Comparison of ENCODE assay signal across 26 cellular contexts in genomic region chr2:124347209-124347608, GRCh38.
"Had no signal": no experiment of that assay in that cellular context is flagged by ENCODE, and none has a peak within 500 bp of the region (broad histone marks: within the 10 kb centered on the region; RNA-seq: fewer than 3 reads in every experiment).

No MANE protein-coding gene starts in this region.

- H3K27ac Mint-ChIP-seq: activated CD4-positive, alpha-beta memory T cell treated with anti-CD3 and anti-CD28 coated beads, Interleukin-2, amount 10 ng/mL, durations not matched to agents 7 days and 5 days; activated CD4-positive, alpha-beta T cell treated with anti-CD3 and anti-CD28 coated beads, Interleukin-2, amount 10 ng/mL, durations not matched to agents 7 days and 5 days; activated T-cell treated with anti-CD3 and anti-CD28 coated beads, Interleukin-2, amount 50 U/mL, for 24 hours; activated T-helper 17 cell treated with anti-CD3 and anti-CD28 coated beads, Interleukin-2, amount 50 U/mL, for 72 hours; effector memory CD8-positive, alpha-beta T cell; natural killer cell treated with Interleukin-12 subunit alpha and Interleukin-12 subunit beta and Interleukin-15 and Interleukin-18, amount 100 ng/mL, for 72 hours; progenitor cell of endocrine pancreas; T-helper 17 cell had no signal

- H3K4me1 Mint-ChIP-seq: activated CD4-positive, alpha-beta memory T cell treated with anti-CD3 and anti-CD28 coated beads, Interleukin-2, amount 10 ng/mL, durations not matched to agents 7 days and 5 days; activated CD4-positive, alpha-beta T cell treated with anti-CD3 and anti-CD28 coated beads, Interleukin-2, amount 10 ng/mL, durations not matched to agents 7 days and 5 days; activated T-helper 17 cell treated with anti-CD3 and anti-CD28 coated beads, Interleukin-2, amount 50 U/mL, for 72 hours; T-helper 17 cell had no signal

- ATAC-seq: activated T-helper 17 cell treated with anti-CD3 and anti-CD28 coated beads, Interleukin-2, amount 50 U/mL, for 72 hours; effector memory CD8-positive, alpha-beta T cell; gastroesophageal sphincter; left lung; mucosa of descending colon; natural killer cell treated with Interleukin-12 subunit alpha and Interleukin-12 subunit beta and Interleukin-15 and Interleukin-18, amount 100 ng/mL, for 72 hours; right lobe of liver; T-helper 17 cell had no signal

- H3K9me3 Mint-ChIP-seq: effector memory CD8-positive, alpha-beta T cell had no signal

- H3K27me3 Mint-ChIP-seq: activated CD4-positive, alpha-beta memory T cell treated with anti-CD3 and anti-CD28 coated beads, Interleukin-2, amount 10 ng/mL, durations not matched to agents 7 days and 5 days; activated CD4-positive, alpha-beta T cell treated with anti-CD3 and anti-CD28 coated beads, Interleukin-2, amount 10 ng/mL, durations not matched to agents 7 days and 5 days; activated T-cell treated with anti-CD3 and anti-CD28 coated beads, Interleukin-2, amount 50 U/mL, for 24 hours; activated T-helper 17 cell treated with anti-CD3 and anti-CD28 coated beads, Interleukin-2, amount 50 U/mL, for 72 hours; effector memory CD8-positive, alpha-beta T cell; natural killer cell treated with Interleukin-12 subunit alpha and Interleukin-12 subunit beta and Interleukin-15 and Interleukin-18, amount 100 ng/mL, for 72 hours; progenitor cell of endocrine pancreas; T-helper 17 cell had no signal

- H3K4me3 Mint-ChIP-seq: activated CD4-positive, alpha-beta memory T cell treated with anti-CD3 and anti-CD28 coated beads, Interleukin-2, amount 10 ng/mL, durations not matched to agents 7 days and 5 days; activated CD4-positive, alpha-beta T cell treated with anti-CD3 and anti-CD28 coated beads, Interleukin-2, amount 10 ng/mL, durations not matched to agents 7 days and 5 days; activated T-cell treated with anti-CD3 and anti-CD28 coated beads, Interleukin-2, amount 50 U/mL, for 24 hours; activated T-helper 17 cell treated with anti-CD3 and anti-CD28 coated beads, Interleukin-2, amount 50 U/mL, for 72 hours; effector memory CD8-positive, alpha-beta T cell; natural killer cell treated with Interleukin-12 subunit alpha and Interleukin-12 subunit beta and Interleukin-15 and Interleukin-18, amount 100 ng/mL, for 72 hours; T-helper 17 cell had no signal

- DNase-seq: activated CD4-positive, alpha-beta memory T cell treated with anti-CD3 and anti-CD28 coated beads, Interleukin-2, amount 10 ng/mL, durations not matched to agents 7 days and 5 days; activated CD4-positive, alpha-beta T cell treated with anti-CD3 and anti-CD28 coated beads for 1 hour; activated CD4-positive, alpha-beta T cell treated with anti-CD3 and anti-CD28 coated beads, Interleukin-2, amount 10 ng/mL, durations not matched to agents 7 days and 5 days; activated CD8-positive, alpha-beta memory T cell treated with anti-CD3 and anti-CD28 coated beads, Interleukin-2, amount 50 U/mL, for 48 hours; activated gamma-delta T cell treated with Interleukin-2 at 50 U/mL for 16 hours; activated naive CD4-positive, alpha-beta T cell treated with anti-CD3 and anti-CD28 coated beads, Interleukin-2, amount 50 U/mL, for 16 hours; activated T-cell treated with anti-CD3 and anti-CD28 coated beads, Interleukin-2, amount 50 U/mL, for 24 hours; amygdala; caudate nucleus; cortex of kidney; effector memory CD8-positive, alpha-beta T cell; head of caudate nucleus; hippocampal formation; kidney glomerular epithelial cell; left lung; mucosa of descending colon; ovary; right lobe of liver; stimulated activated CD4-positive, alpha-beta T cell treated with anti-CD3 and anti-CD28 coated beads, Interleukin-2, amount 100 ng/mL, for 48 hours; stimulated activated naive CD4-positive, alpha-beta T cell treated with Interleukin-2 at 50 U/mL for 16 hours; T-helper 17 cell; T1000 had no signal
